8 cellular contexts compared by ENCODE assay signal in genomic region chr6:44475779-44476434, GRCh38.
DNase-seq lines count a peak whose midpoint lies in the region; ATAC-seq and TF ChIP-seq lines count a peak whose summit lies in the region.

No MANE protein-coding gene starts in this region.

- H4K20me1 ChIP-seq in neural progenitor cell (ENCODE audit: low read depth), result no peaks in the 10 kb centered on the region

- peaks cover 6% of the 10 kb centered on the region for H3K4me1 ChIP-seq in CD4-positive, alpha-beta memory T cell (ENCODE audit: insufficient read depth, low read length)
- H3K4me1 ChIP-seq in neural progenitor cell, result peaks cover 22% of the 10 kb centered on the region
- H3K4me1 ChIP-seq in stomach, result peaks cover 6 to 9% (median 7%) of the 10 kb centered on the region in 4 donors

- H3K4me3 Mint-ChIP-seq in CD4-positive, alpha-beta memory T cell, result no peak overlapping the region
- H3K4me3 Mint-ChIP-seq in activated T-cell treated with anti-CD3 and anti-CD28 coated beads, Interleukin-2, amount 50 U/mL, for 24 hours, result no peak overlapping the region
- no peak overlapping the region for H3K4me3 Mint-ChIP-seq in neural progenitor cell

- H3K27me3 Mint-ChIP-seq in CD4-positive, alpha-beta memory T cell, result peaks cover 2 to 3% of the 10 kb centered on the region in 2 donors
- peaks cover 4% of the 10 kb centered on the region for H3K27me3 Mint-ChIP-seq in activated T-cell treated with anti-CD3 and anti-CD28 coated beads, Interleukin-2, amount 50 U/mL, for 24 hours
- H3K27me3 Mint-ChIP-seq in neural progenitor cell (ENCODE audit: insufficient read depth, low read depth), result peaks cover 4% of the 10 kb centered on the region

- DNase-seq in CD4-positive, alpha-beta memory T cell, result peak; percentile 47 to 66 (median 63)
- peak; percentile 78 for DNase-seq in HuH-7.5 (ENCODE audit: low spot score)
- DNase-seq in OCI-M1 (lab: John Stamatoyannopoulos, UW), result peak; percentile 91
- DNase-seq in activated T-cell treated with anti-CD3 and anti-CD28 coated beads, Interleukin-2, amount 50 U/mL, for 24 hours, result peak; percentile 85
- DNase-seq in fibroblast of peridontal ligament (ENCODE audit: extremely low read depth), result peak; percentile 68
- DNase-seq in neural progenitor cell (ENCODE audit: low spot score), result peak; percentile 91
- peak; percentile 82 for DNase-seq in stomach

- H3K36me3 ChIP-seq in CD4-positive, alpha-beta memory T cell (ENCODE audit: insufficient read depth, low read length), result no peaks in the 10 kb centered on the region
- H3K36me3 ChIP-seq in neural progenitor cell (no peaks in the 10 kb centered on the region), stomach (no peaks in the 10 kb centered on the region)

- no peak overlapping the region for H3K4me3 ChIP-seq in CD4-positive, alpha-beta memory T cell (ENCODE audit: low read length in 2 of 2)
- H3K4me3 ChIP-seq in neural progenitor cell, result no peak overlapping the region
- no peak overlapping the region for H3K4me3 ChIP-seq in stomach

- H2AFZ ChIP-seq in neural progenitor cell (replicated peaks), result peak overlapping the region; percentile 96

- peaks cover 8% of the 10 kb centered on the region for H3F3A ChIP-seq in neural progenitor cell (ENCODE audit: low read depth)

- TF ChIP-seq POLR2A in stomach (IDR thresholded peaks at IDR 0.05), result no peak

- intact Hi-C loops in CD4-positive, alpha-beta memory T cell (cut with micrococcal nuclease), result loop anchor here (5.0 kb wide), 1 partner anchor 941 kb away; no protein-coding TSS in a partner anchor
- intact Hi-C loops in stomach (cut with DNase I; ENCODE audit: low total_unique reads), result loop anchor here (10.0 kb wide), 2 partner anchors 1239 to 1459 kb away; no protein-coding TSS in a partner anchor

- 40 to 89% (median 42%) methylated on average over 7 to 23 of the region's 23 CpGs for WGBS in stomach, 5 donors

- TF ChIP-seq EP300 in stomach (IDR thresholded peaks at IDR 0.05), result no peak

- peak overlapping the region; percentile 28 for H3K4me2 ChIP-seq in neural progenitor cell

- no peak overlapping the region for H3K27ac ChIP-seq in CD4-positive, alpha-beta memory T cell (ENCODE audit: low read depth, low read length)
- H3K27ac ChIP-seq in neural progenitor cell (no peak overlapping the region), stomach (no peak overlapping the region)

- H3K27ac Mint-ChIP-seq in CD4-positive, alpha-beta memory T cell, result no peak overlapping the region
- H3K27ac Mint-ChIP-seq in activated T-cell treated with anti-CD3 and anti-CD28 coated beads, Interleukin-2, amount 50 U/mL, for 24 hours, result no peak overlapping the region
- no peak overlapping the region for H3K27ac Mint-ChIP-seq in neural progenitor cell

- CTCF ChIA-PET in CD4-positive, alpha-beta memory T cell (lab: Charles Lee; ENCODE audit: partially characterized antibody), result interaction anchor here (0.7 to 2.7 kb wide), 39 partner anchors 10 to 1934 kb away, joined by 3 to 45 read pairs (median 4); no protein-coding TSS in a partner anchor

- H3K79me2 ChIP-seq in neural progenitor cell (ENCODE audit: low read depth), result no peaks in the 10 kb centered on the region

- ATAC-seq in GM19467 (IDR thresholded peaks at IDR 0.05; ENCODE audit: unreplicated experiment), result peak; percentile 78

- H3K9me3 Mint-ChIP-seq in CD4-positive, alpha-beta memory T cell, result no peaks in the 10 kb centered on the region
- H3K9me3 Mint-ChIP-seq in activated T-cell treated with anti-CD3 and anti-CD28 coated beads, Interleukin-2, amount 50 U/mL, for 24 hours, result no peaks in the 10 kb centered on the region
- no peaks in the 10 kb centered on the region for H3K9me3 Mint-ChIP-seq in neural progenitor cell

- no peaks in the 10 kb centered on the region for H3K27me3 ChIP-seq in CD4-positive, alpha-beta memory T cell (ENCODE audit: insufficient read depth, low read length)
- H3K27me3 ChIP-seq in neural progenitor cell (peaks cover 4% of the 10 kb centered on the region), stomach (no peaks in the 10 kb centered on the region)

- no peaks in the 10 kb centered on the region for H3K9me3 ChIP-seq in CD4-positive, alpha-beta memory T cell (ENCODE audit: control insufficient read depth in 1 of 2, low read length in 2 of 2)
- H3K9me3 ChIP-seq in neural progenitor cell (ENCODE audit: low read depth), result no peaks in the 10 kb centered on the region
- no peaks in the 10 kb centered on the region for H3K9me3 ChIP-seq in stomach

- POLR2A ChIA-PET in CD4-positive, alpha-beta memory T cell (lab: Charles Lee; ENCODE audit: partially characterized antibody), result interaction anchor here (0.6 kb wide), 1 partner anchor 1201 kb away, joined by 3 read pairs; no protein-coding TSS in a partner anchor

- no peaks in the 10 kb centered on the region for H3K36me3 Mint-ChIP-seq in CD4-positive, alpha-beta memory T cell
- no peaks in the 10 kb centered on the region for H3K36me3 Mint-ChIP-seq in activated T-cell treated with anti-CD3 and anti-CD28 coated beads, Interleukin-2, amount 50 U/mL, for 24 hours (ENCODE audit: low read depth)
- H3K36me3 Mint-ChIP-seq in neural progenitor cell, result no peaks in the 10 kb centered on the region

- TF ChIP-seq CTCF in neural progenitor cell (IDR thresholded peaks at IDR 0.05), result peak; percentile 97
- peak in 5 of 7 experiments; percentile 80 to 88 (median 86) for TF ChIP-seq CTCF in stomach (IDR thresholded peaks at IDR 0.05)

- peaks cover 0 to 5% (median 2%) of the 10 kb centered on the region in 4 donors for H3K4me1 Mint-ChIP-seq in CD4-positive, alpha-beta memory T cell
- no peaks in the 10 kb centered on the region for H3K4me1 Mint-ChIP-seq in activated T-cell treated with anti-CD3 and anti-CD28 coated beads, Interleukin-2, amount 50 U/mL, for 24 hours (ENCODE audit: low read depth)
- peaks cover 23% of the 10 kb centered on the region for H3K4me1 Mint-ChIP-seq in neural progenitor cell

- H3K9ac ChIP-seq in neural progenitor cell, result no peak overlapping the region
